1 cellular context compared by ENCODE assay signal in genomic region chr13:36870050-36870692, GRCh38.
A peak's percentile ranks its signal among the peaks of the same experiment; 100 is the strongest.
TF ChIP-seq lines count a peak whose summit lies in the region.

No MANE protein-coding gene starts in this region.

TF ChIP-seq in HepG2, 621 proteins besides CTCF, POLR2A, EP300 and RAD21 (continued from another document):
- no peak for TF ChIP-seq HNF1A (IDR thresholded peaks at IDR 0.05; ENCODE audit: low read depth)
- TF ChIP-seq HNF1A (CRISPR knock-in tag; IDR thresholded peaks at IDR 0.05; ENCODE audit: borderline replicate concordance), result no peak
- 0 out of 2 replicates have a peak, but pooled peaks have one; percentile 23 for TF ChIP-seq TARDBP (CRISPR knock-in tag; IDR thresholded peaks at IDR 0.05)
- no peak for TF ChIP-seq GPBP1L1 (CRISPR knock-in tag; IDR thresholded peaks at IDR 0.05)
- TF ChIP-seq KAT8 (CRISPR knock-in tag; IDR thresholded peaks at IDR 0.05), result no peak; the same call in 1 of the 2 replicates
- TF ChIP-seq BCL3 (CRISPR knock-in tag; IDR thresholded peaks at IDR 0.05), result no peak
- no peak for TF ChIP-seq ZNF784 (CRISPR knock-in tag; IDR thresholded peaks at IDR 0.05; ENCODE audit: borderline replicate concordance)
- TF ChIP-seq PRMT3 (CRISPR knock-in tag; IDR thresholded peaks at IDR 0.05; ENCODE audit: borderline replicate concordance, low read depth), result no peak
- TF ChIP-seq KLF11 (CRISPR knock-in tag; IDR thresholded peaks at IDR 0.05), result no peak
- TF ChIP-seq JUND (CRISPR knock-in tag; IDR thresholded peaks at IDR 0.05), result no peak
- no peak for TF ChIP-seq MAFK (conservative IDR thresholded peaks at IDR 0.05 in 1 of 2, IDR thresholded peaks at IDR 0.05 in 1 of 2; ENCODE audit: low read length in 2 of 2)
- TF ChIP-seq SP4 (CRISPR knock-in tag; IDR thresholded peaks at IDR 0.05), result no peak
- no peak for TF ChIP-seq TCF12 (IDR thresholded peaks at IDR 0.05)
- TF ChIP-seq TCF12 (CRISPR knock-in tag; IDR thresholded peaks at IDR 0.05), result no peak
- no peak for TF ChIP-seq TOPORS (CRISPR knock-in tag; IDR thresholded peaks at IDR 0.05)
- TF ChIP-seq PAF1 (CRISPR knock-in tag; IDR thresholded peaks at IDR 0.05), result no peak
- TF ChIP-seq PRDM15 (CRISPR knock-in tag; IDR thresholded peaks at IDR 0.05), result no peak
- peak; percentile 53; the same call in 1 of the 2 replicates for TF ChIP-seq MEIS2 (CRISPR knock-in tag; IDR thresholded peaks at IDR 0.05)
- no peak for TF ChIP-seq NBN (conservative IDR thresholded peaks at IDR 0.05)
- no peak for TF ChIP-seq ZNF597 (CRISPR knock-in tag; IDR thresholded peaks at IDR 0.05)
- TF ChIP-seq ZNF572 (CRISPR knock-in tag; IDR thresholded peaks at IDR 0.05), result no peak
- no peak for TF ChIP-seq ZNF614 (CRISPR knock-in tag; IDR thresholded peaks at IDR 0.05; ENCODE audit: borderline replicate concordance)
- no peak for TF ChIP-seq ZBTB7B (CRISPR knock-in tag; IDR thresholded peaks at IDR 0.05)
- no peak for TF ChIP-seq STAG1 (CRISPR knock-in tag; IDR thresholded peaks at IDR 0.05)
- 0 out of 2 replicates have a peak, but pooled peaks have one; percentile 27 for TF ChIP-seq POGK (CRISPR knock-in tag; conservative IDR thresholded peaks at IDR 0.05)
- no peak for TF ChIP-seq TBL1XR1 (IDR thresholded peaks at IDR 0.05; ENCODE audit: borderline replicate concordance, low read length, partially characterized antibody)
- TF ChIP-seq NR2F1 (CRISPR knock-in tag; IDR thresholded peaks at IDR 0.05), result no peak
- no peak for TF ChIP-seq ZBTB3 (CRISPR knock-in tag; IDR thresholded peaks at IDR 0.05; ENCODE audit: borderline replicate concordance, low read depth)
- TF ChIP-seq U2AF2 (IDR thresholded peaks at IDR 0.05; ENCODE audit: low read depth, low read length), result no peak
- TF ChIP-seq SMARCC2 (IDR thresholded peaks at IDR 0.05), result no peak
- no peak for TF ChIP-seq ZMAT5 (CRISPR knock-in tag; IDR thresholded peaks at IDR 0.05; ENCODE audit: borderline replicate concordance, low read depth)
- TF ChIP-seq ZNF414 (CRISPR knock-in tag; IDR thresholded peaks at IDR 0.05), result no peak
- no peak for TF ChIP-seq ZNF773 (CRISPR knock-in tag; IDR thresholded peaks at IDR 0.05; ENCODE audit: borderline replicate concordance)
- TF ChIP-seq ZMYM4 (CRISPR knock-in tag; IDR thresholded peaks at IDR 0.05), result no peak
- TF ChIP-seq BORCS8-MEF2B (CRISPR knock-in tag; IDR thresholded peaks at IDR 0.05), result no peak
- no peak for TF ChIP-seq GABPA (IDR thresholded peaks at IDR 0.05; ENCODE audit: low read depth, low read length)
- TF ChIP-seq GABPA (CRISPR knock-in tag; IDR thresholded peaks at IDR 0.05; ENCODE audit: low read depth), result peak; percentile 16; the same call in 1 of the 2 replicates
- TF ChIP-seq ZNF264 (CRISPR knock-in tag; IDR thresholded peaks at IDR 0.05), result no peak
- no peak for TF ChIP-seq ZNF543 (CRISPR knock-in tag; IDR thresholded peaks at IDR 0.05)
- TF ChIP-seq ERF (CRISPR knock-in tag; IDR thresholded peaks at IDR 0.05), result peak; percentile 77
- no peak for TF ChIP-seq ZNF350 (CRISPR knock-in tag; IDR thresholded peaks at IDR 0.05; ENCODE audit: borderline replicate concordance, low read depth)
- no peak for TF ChIP-seq REPIN1 (CRISPR knock-in tag; IDR thresholded peaks at IDR 0.05; ENCODE audit: borderline replicate concordance, low read depth)
